16 cellular contexts compared by ENCODE assay signal in genomic region chr17:38919316-38920078, GRCh38. TPM values are rescaled to one million over a fixed set of nuclear protein-coding genes. Genes with fewer than 3 reads are reported as not detected.
DNase-seq lines count a peak whose midpoint lies in the region; ATAC-seq and TF ChIP-seq lines count a peak whose summit lies in the region.
"Had no signal": no experiment of that assay in that cellular context is flagged by ENCODE, and none has a peak within 500 bp of the region (broad histone marks: within the 10 kb centered on the region; RNA-seq: fewer than 3 reads in every experiment).

No MANE protein-coding gene starts in this region.

- no peaks in the 10 kb centered on the region; the same call in 1 of the 2 replicates for H3K9me3 Mint-ChIP-seq in HFFc6
- H3K9me3 Mint-ChIP-seq in dendritic cell treated with granulocyte-macrophage colony-stimulating factor and Interleukin-4, amounts not matched to agents 40 ng/mL and 50 ng/mL, for 4 days: no peaks in the 10 kb centered on the region
- H3K9me3 Mint-ChIP-seq: activated T-helper 2 cell treated with anti-CD3 and anti-CD28 coated beads, Interferon-gamma antibody, Interleukin-2, Interleukin-4, amounts not matched to agents 10 μg/mL and 5 μg/mL and 100 μg/mL, durations not matched to agents 14 hours and 24 hours and 36 hours; IgD-negative memory B cell had no signal

- no peak for TF ChIP-seq CTCF in HFFc6 (IDR thresholded peaks at IDR 0.05)
- TF ChIP-seq CTCF in neutrophil (IDR thresholded peaks at IDR 0.05): no peak
- TF ChIP-seq CTCF in osteoblast (IDR thresholded peaks at IDR 0.05; ENCODE audit: extremely low read depth, low read depth, low read length): no peak

- H2AFZ ChIP-seq in osteoblast (ENCODE audit: low read length): no peak overlapping the region
- H2AFZ ChIP-seq: parathyroid adenoma had no signal

- H3K4me3 ChIP-seq in BLaER1 (no peak overlapping the region), neutrophil (ENCODE audit: low read depth in 1 of 2, low read length in 1 of 2) (no peak overlapping the region), osteoblast (ENCODE audit: insufficient read depth, low read length) (no peak overlapping the region)

- DNase-seq in HFFc6 (no peak), NCI-H748 (lab: John Stamatoyannopoulos, UW; ENCODE audit: unreplicated experiment) (no peak), osteoblast (ENCODE audit: insufficient read length, low spot score, missing footprints) (no peak), A172 (ENCODE audit: low spot score) (no peak), left lobe of liver (ENCODE audit: low spot score) (no peak)
- DNase-seq: mesendoderm, NCI-H446 treated with DMSO at 0.1 percent for 48 hours, OCI-M1 had no signal

- H4K20me1 ChIP-seq in BLaER1 (0 out of 2 replicates have a peak, but pooled peaks cover 7% of the 10 kb centered on the region), osteoblast (ENCODE audit: insufficient read depth, low read length) (peaks cover 61% of the 10 kb centered on the region)

- H3K4me1 ChIP-seq in BLaER1 (peaks cover 50% of the 10 kb centered on the region), neutrophil (ENCODE audit: control insufficient read depth in 1 of 2, insufficient read depth in 1 of 2, low read depth in 1 of 2, low read length in 1 of 2) (peaks cover 28 to 48% of the 10 kb centered on the region in 2 experiments), osteoblast (ENCODE audit: insufficient read depth, low read length) (peaks cover 20% of the 10 kb centered on the region)

- peaks cover 43% of the 10 kb centered on the region for H3K36me3 Mint-ChIP-seq in HFFc6 (ENCODE audit: low read depth)
- H3K36me3 Mint-ChIP-seq in dendritic cell treated with granulocyte-macrophage colony-stimulating factor and Interleukin-4, amounts not matched to agents 40 ng/mL and 50 ng/mL, for 4 days (ENCODE audit: low read depth): peaks cover 77% of the 10 kb centered on the region

- peaks cover 35% of the 10 kb centered on the region for H3K27me3 Mint-ChIP-seq in HFFc6 (ENCODE audit: insufficient read depth)
- no peaks in the 10 kb centered on the region for H3K27me3 Mint-ChIP-seq in dendritic cell treated with granulocyte-macrophage colony-stimulating factor and Interleukin-4, amounts not matched to agents 40 ng/mL and 50 ng/mL, for 4 days
- H3K27me3 Mint-ChIP-seq: IgD-negative memory B cell had no signal

- peak overlapping the region; percentile 56 for H3K27ac Mint-ChIP-seq in HFFc6
- H3K27ac Mint-ChIP-seq in dendritic cell treated with granulocyte-macrophage colony-stimulating factor and Interleukin-4, amounts not matched to agents 40 ng/mL and 50 ng/mL, for 4 days: peak overlapping the region; percentile 31
- H3K27ac Mint-ChIP-seq: activated T-helper 2 cell treated with anti-CD3 and anti-CD28 coated beads, Interferon-gamma antibody, Interleukin-2, Interleukin-4, amounts not matched to agents 10 μg/mL and 5 μg/mL and 100 μg/mL, durations not matched to agents 14 hours and 24 hours and 36 hours had no signal

- 0 out of 2 replicates have a peak overlapping the region, but pooled peaks have one; percentile 24 for H3K9ac ChIP-seq in BLaER1
- H3K9ac ChIP-seq: parathyroid adenoma had no signal

- H3K4me1 Mint-ChIP-seq in HFFc6 (ENCODE audit: low read depth): peaks cover 35% of the 10 kb centered on the region
- peaks cover 48% of the 10 kb centered on the region for H3K4me1 Mint-ChIP-seq in dendritic cell treated with granulocyte-macrophage colony-stimulating factor and Interleukin-4, amounts not matched to agents 40 ng/mL and 50 ng/mL, for 4 days (ENCODE audit: low read depth)

- no peaks in the 10 kb centered on the region for H3K9me3 ChIP-seq in BLaER1
- H3K9me3 ChIP-seq in neutrophil: no peaks in the 10 kb centered on the region
- no peaks in the 10 kb centered on the region for H3K9me3 ChIP-seq in osteoblast (ENCODE audit: low read depth, low read length)

- H3K4me2 ChIP-seq in BLaER1: peak overlapping the region; percentile 59
- no peak overlapping the region for H3K4me2 ChIP-seq in osteoblast (ENCODE audit: insufficient read depth, low read length)

- ATAC-seq in left lobe of liver: no peak
- ATAC-seq: activated CD4-positive, CD25-positive, alpha-beta regulatory T cell treated with anti-CD3 and anti-CD28 coated beads, Interleukin-2, amount 50 U/mL, for 24 hours; esophagus mucosa had no signal

- H3K4me3 Mint-ChIP-seq in HFFc6: no peak overlapping the region
- H3K4me3 Mint-ChIP-seq in dendritic cell treated with granulocyte-macrophage colony-stimulating factor and Interleukin-4, amounts not matched to agents 40 ng/mL and 50 ng/mL, for 4 days: no peak overlapping the region

- intact Hi-C loops in dendritic cell treated with granulocyte-macrophage colony-stimulating factor and Interleukin-4, amounts not matched to agents 40 ng/mL and 50 ng/mL, for 4 days (cut with micrococcal nuclease): no loop called here

- H3K36me3 ChIP-seq in BLaER1 (peaks cover 59% of the 10 kb centered on the region), neutrophil (peaks cover 78% of the 10 kb centered on the region), osteoblast (ENCODE audit: insufficient read depth, low read length) (peaks cover 66% of the 10 kb centered on the region)

- no peaks in the 10 kb centered on the region for H3K27me3 ChIP-seq in BLaER1
- H3K27me3 ChIP-seq in neutrophil: no peaks in the 10 kb centered on the region
- no peaks in the 10 kb centered on the region for H3K27me3 ChIP-seq in osteoblast (ENCODE audit: insufficient read depth, low read length)

- H3K79me2 ChIP-seq in osteoblast (ENCODE audit: insufficient read depth, low read length): peaks cover 20% of the 10 kb centered on the region
- H3K79me2 ChIP-seq: parathyroid adenoma had no signal

- H3K27ac ChIP-seq in BLaER1 (no peak overlapping the region), neutrophil (peak overlapping the region; percentile 83), osteoblast (ENCODE audit: low read depth, low read length) (no peak overlapping the region)

RNA-seq across cellular contexts. Expression of gene FBXO47, which starts 47.7 kb away (rescaled TPM):
- total RNA-seq in HFFc6 (2021; fragmentation: NEBNext Ultra II Directional; extraction: Animal tissue kit (Norgen Biotek cat#: 25700)): not detected
- total RNA-seq in osteoblast: not detected in 2 replicates
- total RNA-seq in A172 (2014; rRNA removed; shearing (Covaris generic)): not detected in 2 replicates
- 0.08 TPM for total RNA-seq in left lobe of liver
- total RNA-seq: activated T-helper 2 cell treated with anti-CD3 and anti-CD28 coated beads, Interferon-gamma antibody, Interleukin-2, Interleukin-4, amounts not matched to agents 10 μg/mL and 5 μg/mL and 100 μg/mL, durations not matched to agents 14 hours and 24 hours and 36 hours; esophagus mucosa had no signal

RNA-seq across cellular contexts. Expression of gene LASP1, which starts 49.6 kb away (rescaled TPM):
- 100 to 1,000 TPM; 428 to 517 (median 484) TPM for total RNA-seq in HFFc6 (2021; fragmentation: NEBNext Ultra II Directional; extraction: Animal tissue kit (Norgen Biotek cat#: 25700))
- total RNA-seq in osteoblast: 215 and 228 TPM in 2 replicates
- 248 and 270 TPM in 2 replicates for total RNA-seq in A172 (2014; rRNA removed; shearing (Covaris generic))
- 58.5 TPM for total RNA-seq in left lobe of liver
